ENCODE assay signal across 8 cellular contexts in the genomic region with DNA sequence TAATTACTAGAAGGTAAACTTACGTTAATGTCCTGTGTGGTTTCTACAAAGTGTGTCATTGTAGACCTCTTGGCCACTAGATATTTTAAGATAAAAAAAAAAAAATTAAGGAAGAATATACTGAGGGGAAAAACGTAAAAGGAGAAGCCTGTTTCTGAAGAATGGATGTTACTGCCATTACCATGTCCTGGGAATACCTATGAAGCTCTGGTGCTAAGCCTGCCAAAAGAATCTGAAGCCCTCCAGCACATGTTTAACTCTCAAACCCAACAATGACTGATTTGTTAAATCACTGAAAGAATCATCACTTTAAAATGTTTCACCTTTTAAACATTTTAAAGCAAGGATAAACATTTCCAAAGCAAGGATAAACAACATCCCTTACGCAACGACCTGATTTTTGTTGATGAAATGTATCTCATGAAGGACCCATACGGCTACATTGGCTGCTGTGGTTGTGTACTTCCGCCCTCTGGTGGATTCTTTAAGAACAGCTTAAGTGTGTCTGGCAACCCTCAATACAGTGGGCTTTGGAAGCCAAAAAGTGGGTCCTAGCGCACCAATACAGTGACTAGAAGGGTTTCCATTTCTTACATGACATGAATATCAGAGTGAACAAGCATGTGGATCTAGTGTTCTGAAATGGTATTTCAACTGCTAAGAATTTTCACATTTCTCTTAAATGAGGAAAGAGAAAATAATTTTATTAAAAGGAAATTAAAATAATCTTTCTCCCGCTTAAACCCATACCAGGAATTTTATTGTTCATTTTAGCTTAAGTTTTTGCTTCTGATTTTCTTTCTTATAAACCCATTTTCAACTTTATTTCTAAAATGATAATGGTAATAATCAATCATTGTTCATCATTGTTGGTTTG.
DNase-seq lines count a peak whose midpoint lies in the region; ATAC-seq, FAIRE-seq and TF ChIP-seq lines count a peak whose summit lies in the region.

No MANE protein-coding gene starts in this region.

- no peak overlapping the region for H3K27ac ChIP-seq in fibroblast of lung (ENCODE audit: insufficient read depth, low read length)
- H3K27ac ChIP-seq in neural progenitor cell, result no peak overlapping the region

- H3K36me3 Mint-ChIP-seq in neural progenitor cell, result peaks cover 25% of the 10 kb centered on the region

- H2AFZ ChIP-seq in fibroblast of lung (ENCODE audit: low read length), result no peak overlapping the region
- H2AFZ ChIP-seq in neural progenitor cell (replicated peaks), result no peak overlapping the region

- H3F3A ChIP-seq in neural progenitor cell (ENCODE audit: low read depth), result no peaks in the 10 kb centered on the region

- peak; percentile 45 for DNase-seq in Daoy (ENCODE audit: low read depth)
- DNase-seq in NCI-H82 (lab: John Stamatoyannopoulos, UW), result peak; percentile 94
- peak; percentile 25 for DNase-seq in activated T-cell treated with anti-CD3 and anti-CD28 coated beads for 4 hours
- DNase-seq in fibroblast of lung (ENCODE audit: low read depth in 2 of 2), result peak; percentile 60 to 92
- peak; percentile 80 for DNase-seq in neural progenitor cell (ENCODE audit: low spot score)
- DNase-seq in urothelium cell line (ENCODE audit: low spot score), result peak; percentile 35

- TF ChIP-seq CTCF in fibroblast of lung (conservative IDR thresholded peaks at IDR 0.05 in 1 of 2, IDR thresholded peaks at IDR 0.05 in 1 of 2; ENCODE audit: low read depth in 1 of 2, low read length in 2 of 2) (peak; percentile 90 to 92), neural progenitor cell (IDR thresholded peaks at IDR 0.05) (peak; percentile 94)

- H3K79me2 ChIP-seq in fibroblast of lung (ENCODE audit: control insufficient read depth, insufficient read depth, low read length), result no peaks in the 10 kb centered on the region
- no peaks in the 10 kb centered on the region for H3K79me2 ChIP-seq in neural progenitor cell (ENCODE audit: low read depth)

- H4K20me1 ChIP-seq in fibroblast of lung (ENCODE audit: control insufficient read depth, extremely low read depth, insufficient read depth, low read length) (no peaks in the 10 kb centered on the region), neural progenitor cell (ENCODE audit: low read depth) (no peaks in the 10 kb centered on the region)

- peak; percentile 89 for ATAC-seq in GM21360 (IDR thresholded peaks at IDR 0.05; ENCODE audit: unreplicated experiment)
- ATAC-seq in HG03575 (IDR thresholded peaks at IDR 0.05; ENCODE audit: extremely low read depth, insufficient number of reproducible peaks, low FRiP score, unreplicated experiment), result peak; percentile 59

- no peaks in the 10 kb centered on the region for H3K9me3 Mint-ChIP-seq in neural progenitor cell

- H3K9ac ChIP-seq in fibroblast of lung (ENCODE audit: insufficient read depth, low read length), result no peak overlapping the region
- H3K9ac ChIP-seq in neural progenitor cell, result no peak overlapping the region

- peaks cover 9% of the 10 kb centered on the region for H3K36me3 ChIP-seq in fibroblast of lung (ENCODE audit: control insufficient read depth, insufficient read depth, low read length)
- no peaks in the 10 kb centered on the region for H3K36me3 ChIP-seq in neural progenitor cell

- no peaks in the 10 kb centered on the region for H3K9me3 ChIP-seq in fibroblast of lung (ENCODE audit: control insufficient read depth, insufficient read depth, low read depth, low read length)
- no peaks in the 10 kb centered on the region for H3K9me3 ChIP-seq in neural progenitor cell (ENCODE audit: low read depth)

- no peaks in the 10 kb centered on the region for H3K27me3 ChIP-seq in fibroblast of lung (ENCODE audit: control insufficient read depth, insufficient read depth, low read length)
- H3K27me3 ChIP-seq in neural progenitor cell, result no peaks in the 10 kb centered on the region

- no peak for FAIRE-seq in urothelium cell line (lab: Jason Lieb, UNC)

- H3K4me1 Mint-ChIP-seq in neural progenitor cell, result no peaks in the 10 kb centered on the region

- H3K4me3 ChIP-seq in fibroblast of lung (replicated peaks in 1 of 4; ENCODE audit: control extremely low read depth in 1 of 4, insufficient read depth in 1 of 4, low read depth in 3 of 4, low read length in 4 of 4) (no peak overlapping the region), neural progenitor cell (no peak overlapping the region)

- no peak overlapping the region for H3K4me3 Mint-ChIP-seq in neural progenitor cell

- no peaks in the 10 kb centered on the region for H3K27me3 Mint-ChIP-seq in neural progenitor cell (ENCODE audit: insufficient read depth, low read depth)

- H3K4me2 ChIP-seq in fibroblast of lung (ENCODE audit: extremely low read depth, insufficient read depth, low read length) (no peak overlapping the region), neural progenitor cell (no peak overlapping the region)

- H3K4me1 ChIP-seq in fibroblast of lung (ENCODE audit: control insufficient read depth, extremely low read depth, insufficient read depth, low read length), result no peaks in the 10 kb centered on the region
- no peaks in the 10 kb centered on the region for H3K4me1 ChIP-seq in neural progenitor cell

- no peak overlapping the region for H3K27ac Mint-ChIP-seq in neural progenitor cell

Comparison
In these comparisons a context has a peak if more than half of its experiments do, and no peak if none do; other contexts are left out.
1. DNase-seq: peak in every context shown above with its lines; median percentile 94 in NCI-H82; 80 in neural progenitor cell; 76 in fibroblast of lung; 45 in Daoy; 35 in urothelium cell line; 25 in activated T-cell treated with anti-CD3 and anti-CD28 coated beads for 4 hours.